ENCODE assay signal across 1 cellular context in the genomic region with DNA sequence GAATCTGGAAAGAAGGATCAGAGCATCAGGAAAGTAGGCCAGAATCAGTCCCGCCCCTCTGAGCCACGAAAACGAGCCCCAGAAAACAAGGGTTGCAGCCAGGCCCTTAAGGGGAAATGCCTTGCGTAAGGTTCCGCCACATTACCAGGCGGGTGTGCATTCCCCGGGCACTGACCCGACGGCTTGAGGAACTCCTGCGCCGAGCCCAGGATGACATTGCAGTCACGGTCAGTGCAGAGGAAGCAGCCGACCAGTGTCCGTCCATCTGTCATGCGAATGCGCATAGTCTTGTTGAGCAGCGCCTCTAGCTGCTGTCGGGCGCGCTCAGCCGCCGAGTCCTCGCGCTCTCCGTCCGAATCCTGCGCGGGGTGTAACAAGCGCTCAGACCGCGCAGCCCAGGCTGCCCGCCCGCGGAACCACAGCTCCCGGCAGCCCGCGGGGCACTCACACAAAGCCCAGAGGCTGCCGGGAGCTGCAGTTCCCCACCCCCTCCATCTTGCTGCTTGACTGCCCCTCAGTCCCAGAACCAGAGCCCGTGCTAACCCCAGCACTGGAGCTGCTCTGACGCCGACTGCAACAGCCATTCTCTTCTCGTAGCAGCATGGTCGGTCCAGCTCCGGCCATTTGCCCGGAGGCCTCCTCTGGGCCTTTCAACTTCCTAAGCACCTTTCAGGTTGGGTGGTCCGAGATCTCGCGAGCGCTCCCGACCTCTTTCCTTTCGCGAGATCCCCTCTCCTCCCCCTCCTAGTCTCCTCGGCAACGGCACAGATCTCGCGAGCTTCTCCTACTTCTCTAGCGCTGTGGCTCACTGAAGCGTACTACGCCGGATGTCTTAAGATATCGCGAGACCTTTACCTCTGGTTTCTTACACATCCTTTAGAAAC.
TF ChIP-seq lines count a peak whose summit lies in the region.

A gene with protein sequence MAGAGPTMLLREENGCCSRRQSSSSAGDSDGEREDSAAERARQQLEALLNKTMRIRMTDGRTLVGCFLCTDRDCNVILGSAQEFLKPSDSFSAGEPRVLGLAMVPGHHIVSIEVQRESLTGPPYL (minus strand): TSS at position 720 of the 884 bp plus-strand sequence. CDS start 96 bp downstream, at position 624.

TF ChIP-seq in K562, 482 proteins besides CTCF, POLR2A, EP300 and RAD21 (continued from another document and continues in another):
- TF ChIP-seq YY1 (IDR thresholded peaks at IDR 0.05; ENCODE audit: borderline replicate concordance in 1 of 3, control insufficient read depth in 1 of 3, extremely low read depth in 1 of 3, insufficient read depth in 3 of 3, insufficient read length in 1 of 3, insufficient replicate concordance in 2 of 3, low read depth in 1 of 3, low read length in 2 of 3) (peak; percentile 51 to 90 (median 87)), CTBP1 (IDR thresholded peaks at IDR 0.05; ENCODE audit: borderline replicate concordance) (peak; percentile 95), SMAD4 (CRISPR knock-in tag; conservative IDR thresholded peaks at IDR 0.05) (peak; percentile 47; the same call in 1 of the 2 replicates), ZNF24 (IDR thresholded peaks at IDR 0.05) (peak; percentile 34; the same call in 1 of the 2 replicates), MYC (IDR thresholded peaks at IDR 0.05; ENCODE audit: low read depth, low read length) (peak; percentile 66), MYC (CRISPR knock-in tag; IDR thresholded peaks at IDR 0.05; ENCODE audit: borderline replicate concordance, low read depth) (no peak), ETS1 (conservative IDR thresholded peaks at IDR 0.05; ENCODE audit: control insufficient read depth, low read depth, low read length) (peak; percentile 95), RBM25 (IDR thresholded peaks at IDR 0.05; ENCODE audit: low read depth, low read length, severe bottlenecking) (peak; percentile 78), RBM22 (IDR thresholded peaks at IDR 0.05; ENCODE audit: low read depth, low read length, poor library complexity, severe bottlenecking) (peak; percentile 89), ZNF695 (CRISPR knock-in tag; IDR thresholded peaks at IDR 0.05) (no peak), ZNF197 (CRISPR knock-in tag; IDR thresholded peaks at IDR 0.05; ENCODE audit: low read depth) (peak; percentile 71; the same call in 1 of the 2 replicates), NKRF (IDR thresholded peaks at IDR 0.05; ENCODE audit: borderline replicate concordance) (peak; percentile 57; the same call in 1 of the 2 replicates), POLR2G (IDR thresholded peaks at IDR 0.05; ENCODE audit: low read depth, low read length) (peak; percentile 94), DEAF1 (CRISPR knock-in tag; IDR thresholded peaks at IDR 0.05) (0 out of 2 replicates have a peak, but pooled peaks have one; percentile 15), KDM5B (IDR thresholded peaks at IDR 0.05; ENCODE audit: insufficient replicate concordance, low read depth, low read length) (peak; percentile 45), ELF1 (tag; IDR thresholded peaks at IDR 0.05) (0 out of 2 replicates have a peak, but pooled peaks have one; percentile 0), SOX6 (IDR thresholded peaks at IDR 0.05) (0 out of 2 replicates have a peak, but pooled peaks have one; percentile 43), NR2C1 (IDR thresholded peaks at IDR 0.05) (no peak), NR2C1 (tag; IDR thresholded peaks at IDR 0.05) (peak; percentile 47; the same call in 1 of the 2 replicates), MEIS2 (IDR thresholded peaks at IDR 0.05; ENCODE audit: partially characterized antibody) (peak; percentile 86), CLOCK (CRISPR knock-in tag; IDR thresholded peaks at IDR 0.05; ENCODE audit: borderline replicate concordance) (no peak), CREB1 (IDR thresholded peaks at IDR 0.05) (peak; percentile 55), CREB1 (CRISPR knock-in tag; IDR thresholded peaks at IDR 0.05) (peak; percentile 84), ZNF431 (CRISPR knock-in tag; IDR thresholded peaks at IDR 0.05) (peak; percentile 43; the same call in 1 of the 2 replicates), RBM14 (IDR thresholded peaks at IDR 0.05; ENCODE audit: borderline replicate concordance, insufficient read depth, low read depth, low read length) (no peak)
- TF ChIP-seq, protein P1, sequence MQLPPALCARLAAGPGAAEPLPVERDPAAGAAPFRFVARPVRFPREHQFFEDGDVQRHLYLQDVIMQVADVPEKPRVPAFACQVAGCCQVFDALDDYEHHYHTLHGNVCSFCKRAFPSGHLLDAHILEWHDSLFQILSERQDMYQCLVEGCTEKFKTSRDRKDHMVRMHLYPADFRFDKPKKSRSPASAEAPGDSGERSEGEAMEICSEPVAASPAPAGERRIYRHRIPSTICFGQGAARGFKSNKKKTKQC (CRISPR knock-in tag; IDR thresholded peaks at IDR 0.05): peak; percentile 85; the same call in 1 of the 2 replicates
- TF ChIP-seq, protein P2, sequence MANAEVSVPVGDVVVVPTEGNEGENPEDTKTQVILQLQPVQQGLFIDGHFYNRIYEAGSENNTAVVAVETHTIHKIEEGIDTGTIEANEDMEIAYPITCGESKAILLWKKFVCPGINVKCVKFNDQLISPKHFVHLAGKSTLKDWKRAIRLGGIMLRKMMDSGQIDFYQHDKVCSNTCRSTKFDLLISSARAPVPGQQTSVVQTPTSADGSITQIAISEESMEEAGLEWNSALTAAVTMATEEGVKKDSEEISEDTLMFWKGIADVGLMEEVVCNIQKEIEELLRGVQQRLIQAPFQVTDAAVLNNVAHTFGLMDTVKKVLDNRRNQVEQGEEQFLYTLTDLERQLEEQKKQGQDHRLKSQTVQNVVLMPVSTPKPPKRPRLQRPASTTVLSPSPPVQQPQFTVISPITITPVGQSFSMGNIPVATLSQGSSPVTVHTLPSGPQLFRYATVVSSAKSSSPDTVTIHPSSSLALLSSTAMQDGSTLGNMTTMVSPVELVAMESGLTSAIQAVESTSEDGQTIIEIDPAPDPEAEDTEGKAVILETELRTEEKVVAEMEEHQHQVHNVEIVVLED (CRISPR knock-in tag; IDR thresholded peaks at IDR 0.05): peak; percentile 23; the same call in 1 of the 2 replicates
- TF ChIP-seq, protein P3, sequence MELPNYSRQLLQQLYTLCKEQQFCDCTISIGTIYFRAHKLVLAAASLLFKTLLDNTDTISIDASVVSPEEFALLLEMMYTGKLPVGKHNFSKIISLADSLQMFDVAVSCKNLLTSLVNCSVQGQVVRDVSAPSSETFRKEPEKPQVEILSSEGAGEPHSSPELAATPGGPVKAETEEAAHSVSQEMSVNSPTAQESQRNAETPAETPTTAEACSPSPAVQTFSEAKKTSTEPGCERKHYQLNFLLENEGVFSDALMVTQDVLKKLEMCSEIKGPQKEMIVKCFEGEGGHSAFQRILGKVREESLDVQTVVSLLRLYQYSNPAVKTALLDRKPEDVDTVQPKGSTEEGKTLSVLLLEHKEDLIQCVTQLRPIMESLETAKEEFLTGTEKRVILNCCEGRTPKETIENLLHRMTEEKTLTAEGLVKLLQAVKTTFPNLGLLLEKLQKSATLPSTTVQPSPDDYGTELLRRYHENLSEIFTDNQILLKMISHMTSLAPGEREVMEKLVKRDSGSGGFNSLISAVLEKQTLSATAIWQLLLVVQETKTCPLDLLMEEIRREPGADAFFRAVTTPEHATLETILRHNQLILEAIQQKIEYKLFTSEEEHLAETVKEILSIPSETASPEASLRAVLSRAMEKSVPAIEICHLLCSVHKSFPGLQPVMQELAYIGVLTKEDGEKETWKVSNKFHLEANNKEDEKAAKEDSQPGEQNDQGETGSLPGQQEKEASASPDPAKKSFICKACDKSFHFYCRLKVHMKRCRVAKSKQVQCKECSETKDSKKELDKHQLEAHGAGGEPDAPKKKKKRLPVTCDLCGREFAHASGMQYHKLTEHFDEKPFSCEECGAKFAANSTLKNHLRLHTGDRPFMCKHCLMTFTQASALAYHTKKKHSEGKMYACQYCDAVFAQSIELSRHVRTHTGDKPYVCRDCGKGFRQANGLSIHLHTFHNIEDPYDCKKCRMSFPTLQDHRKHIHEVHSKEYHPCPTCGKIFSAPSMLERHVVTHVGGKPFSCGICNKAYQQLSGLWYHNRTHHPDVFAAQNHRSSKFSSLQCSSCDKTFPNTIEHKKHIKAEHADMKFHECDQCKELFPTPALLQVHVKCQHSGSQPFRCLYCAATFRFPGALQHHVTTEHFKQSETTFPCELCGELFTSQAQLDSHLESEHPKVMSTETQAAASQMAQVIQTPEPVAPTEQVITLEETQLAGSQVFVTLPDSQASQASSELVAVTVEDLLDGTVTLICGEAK (IDR thresholded peaks at IDR 0.05): 0 out of 2 replicates have a peak, but pooled peaks have one; percentile 6
- TF ChIP-seq, protein P3 (CRISPR knock-in tag; IDR thresholded peaks at IDR 0.05): no peak
- TF ChIP-seq, protein P4, sequence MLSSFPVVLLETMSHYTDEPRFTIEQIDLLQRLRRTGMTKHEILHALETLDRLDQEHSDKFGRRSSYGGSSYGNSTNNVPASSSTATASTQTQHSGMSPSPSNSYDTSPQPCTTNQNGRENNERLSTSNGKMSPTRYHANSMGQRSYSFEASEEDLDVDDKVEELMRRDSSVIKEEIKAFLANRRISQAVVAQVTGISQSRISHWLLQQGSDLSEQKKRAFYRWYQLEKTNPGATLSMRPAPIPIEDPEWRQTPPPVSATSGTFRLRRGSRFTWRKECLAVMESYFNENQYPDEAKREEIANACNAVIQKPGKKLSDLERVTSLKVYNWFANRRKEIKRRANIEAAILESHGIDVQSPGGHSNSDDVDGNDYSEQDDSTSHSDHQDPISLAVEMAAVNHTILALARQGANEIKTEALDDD (IDR thresholded peaks at IDR 0.05): peak; percentile 74
